In the genomic region with DNA sequence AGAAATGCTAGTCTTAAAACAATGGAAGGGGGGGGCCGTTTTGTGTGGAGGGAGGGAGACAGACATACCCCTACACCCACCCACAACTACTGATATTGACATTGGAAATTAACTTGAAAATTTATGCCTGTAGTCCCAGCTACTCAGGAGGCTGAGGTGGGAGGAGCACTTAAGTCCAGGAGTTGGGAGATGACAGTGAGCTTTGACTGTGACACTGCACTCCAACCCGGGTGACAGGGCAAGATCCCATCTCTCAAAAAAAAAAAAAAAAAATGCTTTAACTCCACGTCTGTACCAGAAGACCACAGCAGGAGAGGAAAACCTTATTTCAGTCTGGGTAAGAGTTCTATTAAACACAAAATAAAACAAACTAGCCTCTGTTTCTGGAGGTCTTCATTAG, we compare ENCODE assay signal across 12 cellular contexts. TPM values are rescaled to one million over a fixed set of nuclear protein-coding genes. Genes with fewer than 3 reads are reported as not detected.
DNase-seq lines count a peak whose midpoint lies in the region.
"Had no signal": no experiment of that assay in that cellular context is flagged by ENCODE, and none has a peak within 500 bp of the region (broad histone marks: within the 10 kb centered on the region; RNA-seq: fewer than 3 reads in every experiment).

No MANE protein-coding gene starts in this region.

- H4K8ac ChIP-seq in mesenchymal stem cell (ENCODE audit: low read length) = no peak overlapping the region

- peaks cover 2% of the 10 kb centered on the region for H3K27me3 Mint-ChIP-seq in activated T-helper 1 cell treated with anti-CD3 and anti-CD28 coated beads, Interleukin-12 subunit alpha, Interleukin-12 subunit beta, Interleukin-2, Interleukin-4 antibody, amounts not matched to agents 30 ng/mL and 10 ng/mL and 1 ng/mL, durations not matched to agents 14 hours and 24 hours and 36 hours (ENCODE audit: insufficient read depth)

- peaks cover 15% of the 10 kb centered on the region for H4K20me1 ChIP-seq in GM23248 (ENCODE audit: insufficient read depth)

- H2BK5ac ChIP-seq in mesenchymal stem cell (ENCODE audit: low read depth, low read length, poor library complexity, severe bottlenecking) = no peak overlapping the region

- H3K4ac ChIP-seq in mesenchymal stem cell (ENCODE audit: low read depth in 1 of 2, low read length in 2 of 2) = no peak overlapping the region

- H2BK120ac ChIP-seq in mesenchymal stem cell (ENCODE audit: low read depth, low read length) = no peak overlapping the region

- no peaks in the 10 kb centered on the region for H3K9me3 Mint-ChIP-seq in activated T-helper 1 cell treated with anti-CD3 and anti-CD28 coated beads, Interleukin-12 subunit alpha, Interleukin-12 subunit beta, Interleukin-2, Interleukin-4 antibody, amounts not matched to agents 30 ng/mL and 10 ng/mL and 1 ng/mL, durations not matched to agents 14 hours and 24 hours and 36 hours

- H3K27ac Mint-ChIP-seq in activated T-helper 1 cell treated with anti-CD3 and anti-CD28 coated beads, Interleukin-12 subunit alpha, Interleukin-12 subunit beta, Interleukin-2, Interleukin-4 antibody, amounts not matched to agents 30 ng/mL and 10 ng/mL and 1 ng/mL, durations not matched to agents 14 hours and 24 hours and 36 hours = peak overlapping the region; percentile 2

- H3K14ac ChIP-seq in mesenchymal stem cell (ENCODE audit: low read length in 2 of 2) = no peak overlapping the region

- peaks cover 17% of the 10 kb centered on the region for H3K36me3 Mint-ChIP-seq in activated T-helper 1 cell treated with anti-CD3 and anti-CD28 coated beads, Interleukin-12 subunit alpha, Interleukin-12 subunit beta, Interleukin-2, Interleukin-4 antibody, amounts not matched to agents 30 ng/mL and 10 ng/mL and 1 ng/mL, durations not matched to agents 14 hours and 24 hours and 36 hours (ENCODE audit: low read depth)

- H3K27me3 ChIP-seq in ACC112 (ENCODE audit: insufficient read depth, low read length) = no peaks in the 10 kb centered on the region
- no peaks in the 10 kb centered on the region for H3K27me3 ChIP-seq in GM23248 (replicated peaks; ENCODE audit: insufficient read depth)
- H3K27me3 ChIP-seq in mesenchymal stem cell (ENCODE audit: control insufficient read depth in 1 of 2, insufficient read depth in 1 of 2, low read length in 2 of 2) = no peaks in the 10 kb centered on the region
- H3K27me3 ChIP-seq: heart left ventricle had no signal

- H2AK5ac ChIP-seq in mesenchymal stem cell (ENCODE audit: low read length, severe bottlenecking) = no peak overlapping the region

- no peaks in the 10 kb centered on the region for H3K9me3 ChIP-seq in GM23248 (ENCODE audit: low read depth)
- no peaks in the 10 kb centered on the region for H3K9me3 ChIP-seq in mesenchymal stem cell (ENCODE audit: control insufficient read depth, low read length)
- H3K9me3 ChIP-seq: heart left ventricle had no signal

- peaks cover 16% of the 10 kb centered on the region for H3F3A ChIP-seq in GM23248 (ENCODE audit: insufficient read depth)

- H3K79me2 ChIP-seq in ACC112 (ENCODE audit: control insufficient read depth, insufficient read depth, low read length, unreplicated experiment) = peaks cover 61% of the 10 kb centered on the region
- H3K79me2 ChIP-seq in GM23248 (ENCODE audit: insufficient read depth) = peaks cover 69% of the 10 kb centered on the region

- H3K4me3 Mint-ChIP-seq in activated T-helper 1 cell treated with anti-CD3 and anti-CD28 coated beads, Interleukin-12 subunit alpha, Interleukin-12 subunit beta, Interleukin-2, Interleukin-4 antibody, amounts not matched to agents 30 ng/mL and 10 ng/mL and 1 ng/mL, durations not matched to agents 14 hours and 24 hours and 36 hours = peak overlapping the region; percentile 98

- intact Hi-C loops in activated T-helper 1 cell treated with anti-CD3 and anti-CD28 coated beads, Interleukin-12 subunit alpha, Interleukin-12 subunit beta, Interleukin-2, Interleukin-4 antibody, amounts not matched to agents 30 ng/mL and 10 ng/mL and 1 ng/mL, durations not matched to agents 14 hours and 24 hours and 36 hours (cut with micrococcal nuclease) = loop anchor here (5.0 to 10.0 kb wide), 3 partner anchors 163 to 372 kb away; a partner anchor contains a TSS
- intact Hi-C loops in posterior cingulate gyrus (cut with DNase I) = no loop called here

- H3K4me1 Mint-ChIP-seq in activated T-helper 1 cell treated with anti-CD3 and anti-CD28 coated beads, Interleukin-12 subunit alpha, Interleukin-12 subunit beta, Interleukin-2, Interleukin-4 antibody, amounts not matched to agents 30 ng/mL and 10 ng/mL and 1 ng/mL, durations not matched to agents 14 hours and 24 hours and 36 hours (ENCODE audit: low read depth) = peaks cover 47% of the 10 kb centered on the region

- H2BK15ac ChIP-seq in mesenchymal stem cell (ENCODE audit: low read depth, poor library complexity, severe bottlenecking) = no peak overlapping the region

- H3K27ac ChIP-seq in ACC112 (ENCODE audit: low read depth, low read length) = no peak overlapping the region
- H3K27ac ChIP-seq in GM23248 = peak overlapping the region; percentile 90
- no peak overlapping the region for H3K27ac ChIP-seq in mesenchymal stem cell (ENCODE audit: low read length, poor library complexity, severe bottlenecking)

- H3K18ac ChIP-seq in mesenchymal stem cell (ENCODE audit: low read depth in 1 of 2, low read length in 2 of 2) = no peak overlapping the region

- H2AFZ ChIP-seq in ACC112 (ENCODE audit: low read length, unreplicated experiment) (no peak overlapping the region), GM23248 (no peak overlapping the region), mesenchymal stem cell (ENCODE audit: low read depth, low read length) (no peak overlapping the region)

- no peak overlapping the region for H3K23ac ChIP-seq in mesenchymal stem cell (ENCODE audit: low read length in 2 of 2)

- in situ Hi-C loops in GM23248 (cut with MboI) = no loop called here

- no peak overlapping the region for H4K91ac ChIP-seq in mesenchymal stem cell (ENCODE audit: low read length)

- H3K4me3 ChIP-seq in ACC112 (ENCODE audit: low read depth, low read length) = peak overlapping the region; percentile 93
- H3K4me3 ChIP-seq in GM23248 = peak overlapping the region; percentile 94
- H3K4me3 ChIP-seq in mesenchymal stem cell (ENCODE audit: insufficient read depth in 1 of 2, low read depth in 1 of 2, low read length in 2 of 2) = peak overlapping the region in 1 of 2 experiments; percentile 98

- DNase-seq in GM23248 (no peak), mesenchymal stem cell (no peak), NCI-H526 treated with DMSO at 0.1 percent for 48 hours (lab: John Stamatoyannopoulos, UW) (no peak), NCI-H2107 (lab: John Stamatoyannopoulos, UW) (no peak), posterior cingulate gyrus (no peak), amygdala (lab: John Stamatoyannopoulos, UW) (no peak)
- DNase-seq in activated T-helper 1 cell treated with anti-CD3 and anti-CD28 coated beads, Interleukin-12 subunit alpha, Interleukin-12 subunit beta, Interleukin-2, Interleukin-4 antibody, amounts not matched to agents 30 ng/mL and 10 ng/mL and 1 ng/mL, durations not matched to agents 14 hours and 24 hours and 36 hours (ENCODE audit: low spot score) = no peak
- DNase-seq: DMS79; heart left ventricle; NCI-H1048; stimulated activated CD4-positive, alpha-beta T cell treated with anti-CD3 and anti-CD28 coated beads, Interleukin-2, amount 100 ng/mL, for 48 hours had no signal

- no peaks in the 10 kb centered on the region for H3K9me2 ChIP-seq in GM23248 (ENCODE audit: insufficient read depth)

- H3K79me1 ChIP-seq in mesenchymal stem cell (replicated peaks; ENCODE audit: low read length, poor library complexity, severe bottlenecking) = peaks cover 6% of the 10 kb centered on the region

- H3K9ac ChIP-seq in GM23248 (peak overlapping the region; percentile 95), mesenchymal stem cell (ENCODE audit: low read length) (peak overlapping the region; percentile 99)

- H2BK12ac ChIP-seq in mesenchymal stem cell (ENCODE audit: low read length in 2 of 2) = no peak overlapping the region

- peak overlapping the region; percentile 81 for H3K4me2 ChIP-seq in GM23248 (ENCODE audit: unreplicated experiment)
- no peak overlapping the region for H3K4me2 ChIP-seq in mesenchymal stem cell (ENCODE audit: low read length, poor library complexity, severe bottlenecking)

- no peaks in the 10 kb centered on the region for H3K36me3 ChIP-seq in ACC112 (ENCODE audit: insufficient read depth, low read length)
- H3K36me3 ChIP-seq in GM23248 (ENCODE audit: low read depth) = no peaks in the 10 kb centered on the region
- H3K36me3 ChIP-seq in mesenchymal stem cell (ENCODE audit: control insufficient read depth in 1 of 2, insufficient read depth in 2 of 2, low read depth in 1 of 2, low read length in 2 of 2) = peaks cover 0 to 3% of the 10 kb centered on the region in 2 experiments
- H3K36me3 ChIP-seq: heart left ventricle had no signal

- peaks cover 15% of the 10 kb centered on the region for H3K4me1 ChIP-seq in ACC112 (ENCODE audit: control insufficient read depth, insufficient read depth, low read length, unreplicated experiment)
- peaks cover 32% of the 10 kb centered on the region for H3K4me1 ChIP-seq in GM23248 (ENCODE audit: insufficient read depth)
- peaks cover 9% of the 10 kb centered on the region for H3K4me1 ChIP-seq in mesenchymal stem cell (ENCODE audit: control insufficient read depth, insufficient read depth, low read depth, low read length)

- 16 to 23% methylated on average over 3 of the region's 3 CpGs for WGBS in GM23248 (ENCODE audit: low coverage in 1 of 2, low lambda C conversion rate in 2 of 2, missing lambda C conversion rate in 2 of 2), 2 experiments
- no CpG with 5 or more reads among the region's 3 CpGs for WGBS in mesenchymal stem cell

RNA-seq across cellular contexts. Expression of a gene that starts 2.2 kb away (rescaled TPM):
- total RNA-seq in GM23248 (2014; rRNA removed; shearing (Covaris generic)) = 43.3 and 51.4 TPM in 2 replicates
- 31.0 and 33.0 TPM in 2 replicates for polyA plus RNA-seq in GM23248 (2016; fragmentation: Nextera tagmentation; extraction: Ambion mirVana)
- 37.5 and 41.4 TPM in 2 replicates for total RNA-seq in activated T-helper 1 cell treated with anti-CD3 and anti-CD28 coated beads, Interleukin-12 subunit alpha, Interleukin-12 subunit beta, Interleukin-2, Interleukin-4 antibody, amounts not matched to agents 30 ng/mL and 10 ng/mL and 1 ng/mL, durations not matched to agents 14 hours and 24 hours and 36 hours
- polyA plus RNA-seq in mesenchymal stem cell (2013, experiment 1 of 2) = 34.7 TPM
- 36.0 TPM for polyA plus RNA-seq in mesenchymal stem cell (2013, experiment 2 of 2)

RNA-seq across cellular contexts. Expression of a gene that starts 52.1 kb away (rescaled TPM):
- 104 and 129 TPM in 2 replicates for total RNA-seq in GM23248 (2014; rRNA removed; shearing (Covaris generic))
- 72.3 and 79.9 TPM in 2 replicates for polyA plus RNA-seq in GM23248 (2016; fragmentation: Nextera tagmentation; extraction: Ambion mirVana)
- total RNA-seq in activated T-helper 1 cell treated with anti-CD3 and anti-CD28 coated beads, Interleukin-12 subunit alpha, Interleukin-12 subunit beta, Interleukin-2, Interleukin-4 antibody, amounts not matched to agents 30 ng/mL and 10 ng/mL and 1 ng/mL, durations not matched to agents 14 hours and 24 hours and 36 hours = 130 and 132 TPM in 2 replicates
- 78.2 TPM for polyA plus RNA-seq in mesenchymal stem cell (2013, experiment 1 of 2)
- 76.4 TPM for polyA plus RNA-seq in mesenchymal stem cell (2013, experiment 2 of 2)
